In genomic region chr9:91192379-91192775, GRCh38 we compare ENCODE assay signal across 8 cellular contexts.
A peak's percentile ranks its signal among the peaks of the same experiment; 100 is the strongest.
DNase-seq lines count a peak whose midpoint lies in the region; ATAC-seq and TF ChIP-seq lines count a peak whose summit lies in the region.

No MANE protein-coding gene starts in this region.

- intact Hi-C loops in dorsolateral prefrontal cortex (cut with DNase I) = loop anchor here in 1 of 2 donors (5.0 kb wide), 2 partner anchors 155 to 230 kb away; partner anchors contain the start of gene NFIL3
- intact Hi-C loops in ovary (cut with DNase I) = loop anchor here in 3 of 4 donors (5.0 kb wide), 3 partner anchors 75 to 230 kb away; partner anchors contain the start of gene NFIL3 (in 2 of the 3)

- H3K36me3 ChIP-seq in ovary = no peaks in the 10 kb centered on the region

- H3K4me3 ChIP-seq in dorsolateral prefrontal cortex = peak overlapping the region in 38 of 59 donors; percentile 52 to 80 (median 68)
- H3K4me3 ChIP-seq in ovary = no peak overlapping the region

- H3K27me3 ChIP-seq in dorsolateral prefrontal cortex (no peaks in the 10 kb centered on the region), ovary (no peaks in the 10 kb centered on the region)

- TF ChIP-seq CTCF in GM12872 (IDR thresholded peaks at IDR 0.05; ENCODE audit: insufficient read depth, low read depth, low read length) = peak; percentile 27; the same call in 1 of the 3 replicates
- no peak for TF ChIP-seq CTCF in dorsolateral prefrontal cortex (IDR thresholded peaks at IDR 0.05 in 54 of 56, conservative IDR thresholded peaks at IDR 0.05 in 2 of 56; ENCODE audit: low read depth in 1 of 56, partially characterized antibody in 56 of 56)
- TF ChIP-seq CTCF in ovary (IDR thresholded peaks at IDR 0.05) = no peak

- no peaks in the 10 kb centered on the region for H3K9me3 ChIP-seq in ovary

- 25 to 35% (median 29%) methylated on average over 3 of the region's 3 CpGs for WGBS in ovary, 3 donors

- no peak for TF ChIP-seq POLR2A in ovary (IDR thresholded peaks at IDR 0.05)

- no peak for TF ChIP-seq EP300 in ovary (IDR thresholded peaks at IDR 0.05)

- ATAC-seq in GM19023 (IDR thresholded peaks at IDR 0.05; ENCODE audit: unreplicated experiment) = no peak
- ATAC-seq in GM18511 (IDR thresholded peaks at IDR 0.05; ENCODE audit: unreplicated experiment) = no peak

- peaks cover 17% of the 10 kb centered on the region for H3K4me1 ChIP-seq in ovary (ENCODE audit: insufficient read depth)

- peak; percentile 87 for DNase-seq in NCI-H69 (lab: John Stamatoyannopoulos, UW)
- peak in 1 of 10 donors; percentile 70 for DNase-seq in dorsolateral prefrontal cortex
- peak in 3 of 5 donors; percentile 50 to 53 (median 50) for DNase-seq in ovary
- no peak for DNase-seq in T-helper 9 cell
- no peak for DNase-seq in NCI-H1092 (lab: John Stamatoyannopoulos, UW)

- H3K27ac ChIP-seq in dorsolateral prefrontal cortex (peak overlapping the region in 56 of 59 donors; percentile 3 to 98 (median 91)), ovary (peak overlapping the region; percentile 97 to 99)

Comparison
In these comparisons a context has a peak if more than half of its experiments do, and no peak if none do; other contexts are left out.
1. DNase-seq: peak in NCI-H69 (single experiment) and ovary (3 of 5); none in T-helper 9 cell (single experiment) and NCI-H1092 (single experiment).